ENCODE assay signal across 17 cellular contexts in the genomic region with DNA sequence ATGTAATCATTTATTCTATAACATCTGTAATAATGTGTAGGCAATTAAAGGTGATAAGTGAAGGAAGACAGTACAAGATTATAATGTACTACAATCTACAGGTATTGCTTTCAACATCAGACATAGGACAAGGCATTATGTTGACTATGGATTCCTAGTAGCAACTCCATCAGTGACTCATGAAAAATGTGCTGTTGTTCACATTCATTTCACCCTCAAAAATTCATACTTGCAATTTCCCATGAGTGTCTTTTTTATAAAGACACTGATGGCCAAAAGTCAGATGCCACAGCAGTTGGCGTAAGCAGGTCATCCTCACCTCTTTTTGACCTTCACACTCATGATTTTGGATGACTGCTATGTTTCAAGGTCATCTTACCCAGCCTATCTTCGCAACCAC.
DNase-seq lines count a peak whose midpoint lies in the region; ATAC-seq and TF ChIP-seq lines count a peak whose summit lies in the region.
"Had no signal": no experiment of that assay in that cellular context is flagged by ENCODE, and none has a peak within 500 bp of the region (broad histone marks: within the 10 kb centered on the region; RNA-seq: fewer than 3 reads in every experiment).

No MANE protein-coding gene starts in this region.

- WGBS in IMR-90 (ENCODE audit: extremely low coverage in 2 of 2, insufficient read length in 1 of 2), 2 experiments, result 100% methylated on average over 1 of the region's 2 CpGs; no CpG with 5 or more reads in 1 of the 2 experiments
- 98% methylated on average over 2 of the region's 2 CpGs for whole genome bisulfite sequencing in mesenchymal stem cell
- no CpG with 5 or more reads among the region's 2 CpGs for WGBS in trophoblast cell (ENCODE audit: extremely low coverage, insufficient coverage, insufficient read length)

- DNase-seq in BJ (ENCODE audit: low read depth) (peak; percentile 17), IMR-90 (peak; percentile 49), brain microvascular endothelial cell (peak; percentile 48), mesenchymal stem cell (no peak), trophoblast cell (no peak), HEK293T (ENCODE audit: extremely low spot score) (no peak)
- DNase-seq: activated CD4-positive, alpha-beta T cell treated with anti-CD3 and anti-CD28 coated beads for 48 hours; CD8-positive, alpha-beta T cell; DMS153; kidney; NK-92 treated with Interleukin-12 subunit alpha and Interleukin-12 subunit beta, amount 100 ng/mL, for 24 hours; T-helper 2 cell had no signal

- ATAC-seq in IMR-90 (ENCODE audit: low read depth), result no peak
- no peak for ATAC-seq in GM18858 (IDR thresholded peaks at IDR 0.05; ENCODE audit: unreplicated experiment)
- no peak for ATAC-seq in HG03095 (IDR thresholded peaks at IDR 0.05; ENCODE audit: unreplicated experiment)
- ATAC-seq: CD8-positive, alpha-beta T cell; gastroesophageal sphincter; stimulated activated memory B cell treated with anti-CD40 and anti-IgM and Interleukin-4, amounts not matched to agents 10 μg/mL and 1 μg/mL and 100 μg/mL, for 72 hours had no signal

- H2AFZ ChIP-seq in IMR-90 (replicated peaks; ENCODE audit: low read length, poor library complexity) (no peak overlapping the region), mesenchymal stem cell (ENCODE audit: low read depth, low read length) (no peak overlapping the region), trophoblast cell (ENCODE audit: insufficient read depth, low read length, poor library complexity) (no peak overlapping the region)

- H3K36me3 ChIP-seq in BJ (ENCODE audit: control insufficient read depth, insufficient read depth, low read length), result no peaks in the 10 kb centered on the region; the same call in 1 of the 2 replicates
- H3K36me3 ChIP-seq in IMR-90 (ENCODE audit: control insufficient read depth, insufficient read depth, low read length), result peaks cover 5% of the 10 kb centered on the region; the same call in 1 of the 2 replicates
- H3K36me3 ChIP-seq in brain microvascular endothelial cell (replicated peaks), result no peaks in the 10 kb centered on the region
- peaks cover 8 to 36% of the 10 kb centered on the region in 2 experiments for H3K36me3 ChIP-seq in mesenchymal stem cell (ENCODE audit: control insufficient read depth in 1 of 2, insufficient read depth in 2 of 2, low read depth in 1 of 2, low read length in 2 of 2)
- H3K36me3 ChIP-seq in trophoblast cell (ENCODE audit: control insufficient read depth in 1 of 2, insufficient read depth in 2 of 2, low read length in 2 of 2), result peaks cover 0 to 2% of the 10 kb centered on the region in 2 experiments

- H2BK15ac ChIP-seq in IMR-90 (ENCODE audit: low read depth, low read length) (no peak overlapping the region), mesenchymal stem cell (ENCODE audit: low read depth, poor library complexity, severe bottlenecking) (no peak overlapping the region)

- no peak overlapping the region for H2BK20ac ChIP-seq in IMR-90 (ENCODE audit: low read depth, low read length)

- dilution Hi-C loops in IMR-90 (cut with HindIII; ENCODE audit: low sequenced_read_pairs, unreplicated experiment), result no loop called here

- H2BK12ac ChIP-seq in mesenchymal stem cell (ENCODE audit: low read length in 2 of 2) (no peak overlapping the region), trophoblast cell (ENCODE audit: low read length) (no peak overlapping the region)

- CTCF ChIA-PET in BJ (lab: Yijun Ruan, JAX) (no interaction called here), IMR-90 (lab: Yijun Ruan, JAX) (no interaction called here), HEK293T (lab: Yijun Ruan, JAX) (no interaction called here)

- H3K4me2 ChIP-seq in IMR-90 (ENCODE audit: low read depth, low read length) (no peak overlapping the region), mesenchymal stem cell (ENCODE audit: low read length, poor library complexity, severe bottlenecking) (no peak overlapping the region), trophoblast cell (ENCODE audit: low read length) (no peak overlapping the region)
- H3K4me2 ChIP-seq: smooth muscle cell had no signal

- H2BK120ac ChIP-seq in IMR-90 (ENCODE audit: low read depth, low read length) (no peak overlapping the region), mesenchymal stem cell (ENCODE audit: low read depth, low read length) (no peak overlapping the region), trophoblast cell (ENCODE audit: insufficient read depth, low read length, poor library complexity) (no peak overlapping the region)

- in situ Hi-C loops in IMR-90 (cut with MboI; ENCODE audit: low sequenced_read_pairs), result no loop called here
- in situ Hi-C loops in brain microvascular endothelial cell (cut with HindIII; ENCODE audit: low pct_ligation_motif_present, low sequenced_read_pairs), result no loop called here

- H3K9me3 ChIP-seq in IMR-90 (ENCODE audit: control insufficient read depth, insufficient read depth, low read length) (no peaks in the 10 kb centered on the region), mesenchymal stem cell (ENCODE audit: control insufficient read depth, low read length) (no peaks in the 10 kb centered on the region), trophoblast cell (ENCODE audit: insufficient read depth, low read depth, low read length) (no peaks in the 10 kb centered on the region)
- H3K9me3 ChIP-seq: gastroesophageal sphincter had no signal

- no peak overlapping the region for H3K18ac ChIP-seq in IMR-90 (ENCODE audit: low read depth, low read length)
- no peak overlapping the region for H3K18ac ChIP-seq in mesenchymal stem cell (ENCODE audit: low read depth in 1 of 2, low read length in 2 of 2)
- no peak overlapping the region for H3K18ac ChIP-seq in trophoblast cell (ENCODE audit: low read length)

- no peaks in the 10 kb centered on the region for H4K20me1 ChIP-seq in IMR-90 (ENCODE audit: insufficient read depth, low read length)

- H3K23ac ChIP-seq in IMR-90 (ENCODE audit: low read depth, low read length) (no peak overlapping the region), mesenchymal stem cell (ENCODE audit: low read length in 2 of 2) (no peak overlapping the region), trophoblast cell (ENCODE audit: low read length) (no peak overlapping the region)

- no peak for TF ChIP-seq RAD21 in IMR-90 (IDR thresholded peaks at IDR 0.05; ENCODE audit: low read length)

- H3K56ac ChIP-seq in IMR-90 (ENCODE audit: extremely low read depth, insufficient read depth, low read length), result no peak overlapping the region

- H2BK5ac ChIP-seq in IMR-90 (ENCODE audit: low read depth, low read length, poor library complexity, severe bottlenecking) (no peak overlapping the region), mesenchymal stem cell (ENCODE audit: low read depth, low read length, poor library complexity, severe bottlenecking) (no peak overlapping the region), trophoblast cell (ENCODE audit: low read depth, low read length, poor library complexity) (no peak overlapping the region)

- no peak for TF ChIP-seq POLR2A in IMR-90 (IDR thresholded peaks at IDR 0.05; ENCODE audit: low read depth, low read length)

- no peak overlapping the region for H2AK9ac ChIP-seq in IMR-90 (replicated peaks; ENCODE audit: low read depth, low read length, poor library complexity)

- H4K8ac ChIP-seq in IMR-90 (ENCODE audit: low read depth in 2 of 2, low read length in 2 of 2) (no peak overlapping the region; a peak in 1 of 4 replicates), mesenchymal stem cell (ENCODE audit: low read length) (no peak overlapping the region), trophoblast cell (ENCODE audit: low read depth, low read length) (no peak overlapping the region)

- H3K79me2 ChIP-seq in trophoblast cell (ENCODE audit: control insufficient read depth, insufficient read depth, low read length, poor library complexity), result no peaks in the 10 kb centered on the region

- no peaks in the 10 kb centered on the region for H3K79me1 ChIP-seq in IMR-90 (ENCODE audit: low read depth in 1 of 2, low read length in 2 of 2)
- no peaks in the 10 kb centered on the region for H3K79me1 ChIP-seq in mesenchymal stem cell (replicated peaks; ENCODE audit: low read length, poor library complexity, severe bottlenecking)
- no peaks in the 10 kb centered on the region for H3K79me1 ChIP-seq in trophoblast cell (ENCODE audit: low read length)

- no peak overlapping the region for H3K9ac ChIP-seq in IMR-90 (ENCODE audit: low read depth, low read length)
- H3K9ac ChIP-seq in mesenchymal stem cell (ENCODE audit: low read length), result no peak overlapping the region
- no peak overlapping the region for H3K9ac ChIP-seq in trophoblast cell (ENCODE audit: low read length)

- H4K5ac ChIP-seq in IMR-90 (ENCODE audit: low read depth, low read length), result no peak overlapping the region

- no peak overlapping the region for H4K12ac ChIP-seq in trophoblast cell (ENCODE audit: low read depth, low read length)

- H3K9me1 ChIP-seq in IMR-90 (ENCODE audit: insufficient read depth, low read length), result peaks cover 3% of the 10 kb centered on the region

- H3K4ac ChIP-seq in IMR-90 (ENCODE audit: low read depth, low read length) (no peak overlapping the region), mesenchymal stem cell (ENCODE audit: low read depth in 1 of 2, low read length in 2 of 2) (no peak overlapping the region), trophoblast cell (ENCODE audit: low read depth, low read length) (no peak overlapping the region)

- H3K27ac ChIP-seq in IMR-90 (ENCODE audit: insufficient read depth, low read length), result no peak overlapping the region
- H3K27ac ChIP-seq in brain microvascular endothelial cell, result peak overlapping the region; percentile 9
- H3K27ac ChIP-seq in mesenchymal stem cell (ENCODE audit: low read length, poor library complexity, severe bottlenecking), result peak overlapping the region; percentile 34
- H3K27ac ChIP-seq in trophoblast cell (ENCODE audit: low read depth, low read length), result no peak overlapping the region
- H3K27ac ChIP-seq: gastroesophageal sphincter had no signal

- no peak for TF ChIP-seq CTCF in BJ (IDR thresholded peaks at IDR 0.05; ENCODE audit: insufficient read depth, low read depth, low read length)
- no peak for TF ChIP-seq CTCF in IMR-90 (conservative IDR thresholded peaks at IDR 0.05; ENCODE audit: low read depth, low read length)
- TF ChIP-seq CTCF in brain microvascular endothelial cell (IDR thresholded peaks at IDR 0.05; ENCODE audit: low read depth, low read length, missing control alignments), result no peak

- H3K27me3 ChIP-seq in BJ (ENCODE audit: control insufficient read depth, insufficient read depth, low read length) (no peaks in the 10 kb centered on the region), IMR-90 (ENCODE audit: control insufficient read depth, insufficient read depth, low read length) (no peaks in the 10 kb centered on the region), brain microvascular endothelial cell (replicated peaks) (no peaks in the 10 kb centered on the region), mesenchymal stem cell (ENCODE audit: control insufficient read depth in 1 of 2, insufficient read depth in 1 of 2, low read length in 2 of 2) (no peaks in the 10 kb centered on the region), trophoblast cell (ENCODE audit: insufficient read depth, low read length) (no peaks in the 10 kb centered on the region)
- H3K27me3 ChIP-seq: gastroesophageal sphincter had no signal

- BruUV-seq in IMR-90 (replicated peaks; lab: Mats Ljungman, UMichigan), result no TSS peak

- POLR2A ChIA-PET in BJ (lab: Charles Lee), result no interaction called here
- POLR2A ChIA-PET in IMR-90 (lab: Charles Lee; ENCODE audit: unreplicated experiment), result no interaction called here
- POLR2A ChIA-PET in HEK293T (lab: Yijun Ruan, JAX), result no interaction called here

- H3K4me3 ChIP-seq in BJ (ENCODE audit: low read depth, low read length) (no peak overlapping the region), IMR-90 (ENCODE audit: insufficient read depth, low read depth, low read length) (no peak overlapping the region), brain microvascular endothelial cell (ENCODE audit: low read depth, low read length) (no peak overlapping the region), mesenchymal stem cell (ENCODE audit: insufficient read depth in 1 of 2, low read depth in 1 of 2, low read length in 2 of 2) (no peak overlapping the region), trophoblast cell (ENCODE audit: low read depth, low read length) (no peak overlapping the region)
- H3K4me3 ChIP-seq: gastroesophageal sphincter, smooth muscle cell had no signal

- no peak overlapping the region for H3K14ac ChIP-seq in IMR-90 (replicated peaks; ENCODE audit: low read depth, low read length)
- no peak overlapping the region for H3K14ac ChIP-seq in mesenchymal stem cell (ENCODE audit: low read length in 2 of 2)
- no peak overlapping the region for H3K14ac ChIP-seq in trophoblast cell (ENCODE audit: low read length)

- intact Hi-C loops in IMR-90 (cut with micrococcal nuclease), result no loop called here

- no peak overlapping the region for H4K91ac ChIP-seq in IMR-90 (ENCODE audit: insufficient read depth, low read depth, low read length)
- H4K91ac ChIP-seq in mesenchymal stem cell (ENCODE audit: low read length), result no peak overlapping the region
- no peak overlapping the region for H4K91ac ChIP-seq in trophoblast cell (ENCODE audit: low read depth, low read length)

- H2AK5ac ChIP-seq in IMR-90 (ENCODE audit: low read depth, low read length) (peak overlapping the region; percentile 23; the same call in 1 of the 2 replicates), mesenchymal stem cell (ENCODE audit: low read length, severe bottlenecking) (no peak overlapping the region), trophoblast cell (ENCODE audit: low read length) (no peak overlapping the region)

- H3K4me1 ChIP-seq in IMR-90 (ENCODE audit: control insufficient read depth, insufficient read depth, low read length) (no peaks in the 10 kb centered on the region; the same call in 1 of the 2 replicates), mesenchymal stem cell (ENCODE audit: control insufficient read depth, insufficient read depth, low read depth, low read length) (peaks cover 6% of the 10 kb centered on the region), trophoblast cell (ENCODE audit: control insufficient read depth in 1 of 2, insufficient read depth in 2 of 2, low read length in 2 of 2) (no peaks in the 10 kb centered on the region)
- H3K4me1 ChIP-seq: gastroesophageal sphincter had no signal

Comparison
In these comparisons a context has a peak if more than half of its experiments do, and no peak if none do; other contexts are left out.
1. DNase-seq: peak in BJ (single experiment), IMR-90 (single experiment) and brain microvascular endothelial cell (single experiment); none in mesenchymal stem cell (single experiment), trophoblast cell (0 of 2) and HEK293T (single experiment).
2. H3K27ac ChIP-seq: peak in brain microvascular endothelial cell (single experiment) and mesenchymal stem cell (single experiment); none in IMR-90 (single experiment) and trophoblast cell (single experiment).